26 cellular contexts compared by ENCODE assay signal in genomic region chr10:63770523-63770922, GRCh38.
"Had no signal": no experiment of that assay in that cellular context is flagged by ENCODE, and none has a peak within 500 bp of the region (broad histone marks: within the 10 kb centered on the region; RNA-seq: fewer than 3 reads in every experiment).

No MANE protein-coding gene starts in this region.

- ATAC-seq: activated CD4-positive, CD25-positive, alpha-beta regulatory T cell treated with anti-CD3 and anti-CD28 coated beads, Interleukin-2, amount 50 U/mL, for 24 hours; activated CD8-positive, alpha-beta memory T cell treated with anti-CD3 and anti-CD28 coated beads, Interleukin-2, amount 10 ng/mL, durations not matched to agents 7 days and 5 days; activated CD8-positive, alpha-beta T cell treated with anti-CD3 and anti-CD28 coated beads for 36 hours; activated naive CD8-positive, alpha-beta T cell treated with anti-CD3 and anti-CD28 coated beads, Interleukin-2, amount 50 U/mL, for 24 hours; body of pancreas; naive thymus-derived CD8-positive, alpha-beta T cell; psoas muscle had no signal

- H3K9me3 ChIP-seq: body of pancreas, left ventricle myocardium inferior, neutrophil, ovary, psoas muscle, right atrium auricular region, thoracic aorta, upper lobe of left lung had no signal

- H3K4me3 ChIP-seq: body of pancreas, left ventricle myocardium inferior, ovary, psoas muscle, right atrium auricular region, thoracic aorta, upper lobe of left lung had no signal

- H3K9me3 Mint-ChIP-seq: activated CD4-positive, alpha-beta T cell treated with anti-CD3 and anti-CD28 coated beads, Interleukin-2, amount 10 ng/mL, durations not matched to agents 24 days and 14 days; activated CD8-positive, alpha-beta T cell treated with anti-CD3 and anti-CD28 coated beads for 36 hours; activated naive CD8-positive, alpha-beta T cell treated with anti-CD3 and anti-CD28 coated beads, Interleukin-2, amount 50 U/mL, for 24 hours; activated T-helper 1 cell treated with anti-CD3 and anti-CD28 coated beads, Interleukin-12 subunit alpha, Interleukin-12 subunit beta, Interleukin-2, Interleukin-4 antibody, amounts not matched to agents 30 ng/mL and 10 ng/mL and 1 ng/mL, durations not matched to agents 14 hours and 24 hours and 36 hours; dendritic cell treated with granulocyte-macrophage colony-stimulating factor and Interleukin-4, amounts not matched to agents 40 ng/mL and 50 ng/mL, for 4 days; immature natural killer cell; mesothelial cell of epicardium; naive thymus-derived CD8-positive, alpha-beta T cell had no signal

- H3K36me3 Mint-ChIP-seq: activated CD8-positive, alpha-beta memory T cell treated with anti-CD3 and anti-CD28 coated beads, Interleukin-2, amount 10 ng/mL, durations not matched to agents 7 days and 5 days; immature natural killer cell; mesothelial cell of epicardium; naive thymus-derived CD8-positive, alpha-beta T cell had no signal

- H3K36me3 ChIP-seq: left ventricle myocardium inferior, neutrophil, ovary, right atrium auricular region, thoracic aorta, upper lobe of left lung had no signal

- DNase-seq: activated CD4-positive, alpha-beta T cell treated with anti-CD3 and anti-CD28 coated beads, Interleukin-2, amount 10 ng/mL, durations not matched to agents 24 days and 14 days; activated CD8-positive, alpha-beta memory T cell treated with anti-CD3 and anti-CD28 coated beads, Interleukin-2, amount 10 ng/mL, durations not matched to agents 7 days and 5 days; activated CD8-positive, alpha-beta T cell treated with anti-CD3 and anti-CD28 coated beads for 36 hours; activated gamma-delta T cell; activated naive CD4-positive, alpha-beta T cell treated with anti-CD3 and anti-CD28 coated beads, Interleukin-2, amount 50 U/mL, for 16 hours; activated naive CD8-positive, alpha-beta T cell treated with anti-CD3 and anti-CD28 coated beads, Interleukin-2, amount 50 U/mL, for 24 hours; effector CD4-positive, alpha-beta T cell; foreskin melanocyte; immature natural killer cell; kidney glomerular epithelial cell; left ventricle myocardium inferior; mammary epithelial cell; naive thymus-derived CD8-positive, alpha-beta T cell; ovary; psoas muscle; stimulated activated CD4-positive, alpha-beta T cell treated with anti-CD3 and anti-CD28 coated beads, Interleukin-4, amount 100 ng/mL, for 24 hours; stimulated activated naive CD4-positive, alpha-beta T cell treated with Interleukin-2 at 50 U/mL for 16 hours; upper lobe of left lung had no signal

- H3K4me1 ChIP-seq: body of pancreas, psoas muscle had no signal

- H3K27me3 ChIP-seq: body of pancreas, neutrophil, ovary, right atrium auricular region, upper lobe of left lung had no signal

- H3K4me1 Mint-ChIP-seq: activated CD4-positive, alpha-beta T cell treated with anti-CD3 and anti-CD28 coated beads, Interleukin-2, amount 10 ng/mL, durations not matched to agents 24 days and 14 days; immature natural killer cell; naive thymus-derived CD8-positive, alpha-beta T cell had no signal

- H3K27ac ChIP-seq: body of pancreas, left ventricle myocardium inferior, neutrophil, ovary, psoas muscle, right atrium auricular region, thoracic aorta, upper lobe of left lung had no signal

- H3K4me3 Mint-ChIP-seq: activated CD4-positive, alpha-beta T cell treated with anti-CD3 and anti-CD28 coated beads, Interleukin-2, amount 10 ng/mL, durations not matched to agents 24 days and 14 days; activated CD8-positive, alpha-beta memory T cell treated with anti-CD3 and anti-CD28 coated beads, Interleukin-2, amount 10 ng/mL, durations not matched to agents 7 days and 5 days; activated CD8-positive, alpha-beta T cell treated with anti-CD3 and anti-CD28 coated beads for 36 hours; activated naive CD8-positive, alpha-beta T cell treated with anti-CD3 and anti-CD28 coated beads, Interleukin-2, amount 50 U/mL, for 24 hours; activated T-helper 1 cell treated with anti-CD3 and anti-CD28 coated beads, Interleukin-12 subunit alpha, Interleukin-12 subunit beta, Interleukin-2, Interleukin-4 antibody, amounts not matched to agents 30 ng/mL and 10 ng/mL and 1 ng/mL, durations not matched to agents 14 hours and 24 hours and 36 hours; dendritic cell treated with granulocyte-macrophage colony-stimulating factor and Interleukin-4, amounts not matched to agents 40 ng/mL and 50 ng/mL, for 4 days; immature natural killer cell; mesothelial cell of epicardium; naive thymus-derived CD8-positive, alpha-beta T cell had no signal

- H3K27ac Mint-ChIP-seq: activated CD4-positive, alpha-beta T cell treated with anti-CD3 and anti-CD28 coated beads, Interleukin-2, amount 10 ng/mL, durations not matched to agents 24 days and 14 days; activated CD8-positive, alpha-beta memory T cell treated with anti-CD3 and anti-CD28 coated beads, Interleukin-2, amount 10 ng/mL, durations not matched to agents 7 days and 5 days; activated CD8-positive, alpha-beta T cell treated with anti-CD3 and anti-CD28 coated beads for 36 hours; activated naive CD8-positive, alpha-beta T cell treated with anti-CD3 and anti-CD28 coated beads, Interleukin-2, amount 50 U/mL, for 24 hours; activated T-helper 1 cell treated with anti-CD3 and anti-CD28 coated beads, Interleukin-12 subunit alpha, Interleukin-12 subunit beta, Interleukin-2, Interleukin-4 antibody, amounts not matched to agents 30 ng/mL and 10 ng/mL and 1 ng/mL, durations not matched to agents 14 hours and 24 hours and 36 hours; dendritic cell treated with granulocyte-macrophage colony-stimulating factor and Interleukin-4, amounts not matched to agents 40 ng/mL and 50 ng/mL, for 4 days; immature natural killer cell; mesothelial cell of epicardium had no signal
